In the genomic region with DNA sequence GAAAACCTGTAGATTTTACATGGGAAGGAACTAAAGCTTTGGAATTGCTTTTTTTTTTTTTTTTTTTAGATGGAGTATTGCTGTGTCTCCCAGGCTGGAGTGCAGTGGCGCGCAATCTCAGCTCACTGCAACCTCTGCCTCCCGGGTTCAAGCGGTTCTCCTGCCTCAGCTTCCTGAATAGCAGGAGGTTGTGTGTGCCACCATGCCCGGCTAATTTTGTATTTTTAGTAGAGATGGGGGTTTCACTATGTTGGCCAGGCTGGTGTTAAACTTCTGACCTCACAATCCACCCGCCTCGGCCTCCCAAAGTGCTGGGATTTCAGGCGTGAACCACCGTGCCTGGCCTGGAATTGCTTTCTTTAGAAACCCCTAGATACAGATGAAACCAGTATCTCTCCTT, we compare ENCODE assay signal across 13 cellular contexts. TPM values are rescaled to one million over a fixed set of nuclear protein-coding genes. Genes with fewer than 3 reads are reported as not detected.
DNase-seq lines count a peak whose midpoint lies in the region; ATAC-seq, FAIRE-seq and TF ChIP-seq lines count a peak whose summit lies in the region.
"Not testable (repeated sequence)": the region's sequence is repeated elsewhere in the genome, so short reads cannot be mapped to it uniquely, and the experiment has no call there.
"Had no signal": no experiment of that assay in that cellular context is flagged by ENCODE, and none has a peak within 500 bp of the region (broad histone marks: within the 10 kb centered on the region; RNA-seq: fewer than 3 reads in every experiment).

No MANE protein-coding gene starts in this region.

- 67 to 82% methylated on average over 9 of the region's 9 CpGs for WGBS in thyroid gland, 2 donors

- not testable (repeated sequence) for TF ChIP-seq POLR2A in Peyer's patch (IDR thresholded peaks at IDR 0.05); thyroid gland (IDR thresholded peaks at IDR 0.05)

- peak; percentile 50 for FAIRE-seq in G401.6 (lab: Jason Lieb, UNC)

- H3K4me1 ChIP-seq in Peyer's patch, result peaks cover 0 to 23% (median 2%) of the 10 kb centered on the region in 4 donors
- H3K4me1 ChIP-seq in cardiac muscle cell (ENCODE audit: low read depth), result peaks cover 12% of the 10 kb centered on the region
- H3K4me1 ChIP-seq in thyroid gland, result peaks cover 82 to 95% of the 10 kb centered on the region in 2 donors

- POLR2A ChIA-PET in activated CD8-positive, alpha-beta T cell treated with anti-CD3 and anti-CD28 coated beads, Interleukin-2, amount 10 ng/mL, durations not matched to agents 7 days and 5 days (lab: Charles Lee), result interaction anchor here (0.6 kb wide), 1 partner anchor 320 kb away, joined by 3 read pairs; no protein-coding TSS in a partner anchor
- POLR2A ChIA-PET in MCF 10A (lab: Yijun Ruan, JAX), result interaction anchor here (0.7 to 2.5 kb wide), 3 partner anchors 11 to 1390 kb away, joined by 3 to 8 read pairs (median 5); no protein-coding TSS in a partner anchor

- ATAC-seq in activated CD8-positive, alpha-beta T cell treated with anti-CD3 and anti-CD28 coated beads, Interleukin-2, amount 10 ng/mL, durations not matched to agents 7 days and 5 days, result not testable (repeated sequence)

- intact Hi-C loops in MCF 10A (cut with micrococcal nuclease); thyroid gland (cut with DNase I): not testable (repeated sequence)

- not testable (repeated sequence) for H3K27ac ChIP-seq in Peyer's patch
- H3K27ac ChIP-seq in cardiac muscle cell, result peak overlapping the region; percentile 64
- peak overlapping the region; percentile 93 for H3K27ac ChIP-seq in thyroid gland

- H3K4me1 Mint-ChIP-seq in activated CD8-positive, alpha-beta T cell treated with anti-CD3 and anti-CD28 coated beads, Interleukin-2, amount 10 ng/mL, durations not matched to agents 7 days and 5 days (ENCODE audit: low read depth), result peaks cover 39% of the 10 kb centered on the region
- H3K4me1 Mint-ChIP-seq in MCF 10A (ENCODE audit: insufficient read depth, unreplicated experiment), result peaks cover 31% of the 10 kb centered on the region
- H3K4me1 Mint-ChIP-seq in nephron, result not testable (repeated sequence)

- not testable (repeated sequence) for H3K9me3 ChIP-seq in Peyer's patch; cardiac muscle cell (ENCODE audit: low read depth); thyroid gland

- BruUV-seq in MCF 10A (replicated peaks; lab: Mats Ljungman, UMichigan), result not testable (repeated sequence)

- not testable (repeated sequence) for H3K27me3 ChIP-seq in Peyer's patch, cardiac muscle cell, thyroid gland

- not testable (repeated sequence) for TF ChIP-seq CTCF in Peyer's patch (IDR thresholded peaks at IDR 0.05); MCF 10A (IDR thresholded peaks at IDR 0.05; ENCODE audit: unreplicated experiment); cardiac muscle cell (IDR thresholded peaks at IDR 0.05; ENCODE audit: low read depth, low read length); nephron (IDR thresholded peaks at IDR 0.05; ENCODE audit: unreplicated experiment in 3 of 3); thyroid gland (IDR thresholded peaks at IDR 0.05)

- not testable (repeated sequence) for H3K27me3 Mint-ChIP-seq in activated CD8-positive, alpha-beta T cell treated with anti-CD3 and anti-CD28 coated beads, Interleukin-2, amount 10 ng/mL, durations not matched to agents 7 days and 5 days (ENCODE audit: low read depth); MCF 10A (ENCODE audit: insufficient read depth, unreplicated experiment); nephron (ENCODE audit: low read depth)

- H3K4me3 Mint-ChIP-seq in activated CD8-positive, alpha-beta T cell treated with anti-CD3 and anti-CD28 coated beads, Interleukin-2, amount 10 ng/mL, durations not matched to agents 7 days and 5 days; MCF 10A (ENCODE audit: unreplicated experiment): not testable (repeated sequence)
- H3K4me3 Mint-ChIP-seq in nephron, result peak overlapping the region; percentile 55 to 62 (median 61)

- not testable (repeated sequence) for H3K36me3 ChIP-seq in Peyer's patch, cardiac muscle cell, thyroid gland

- DNase-seq in Peyer's patch, result peak in 2 of 3 donors; percentile 11 to 37
- not testable (repeated sequence) for DNase-seq in activated CD8-positive, alpha-beta T cell treated with anti-CD3 and anti-CD28 coated beads, Interleukin-2, amount 10 ng/mL, durations not matched to agents 7 days and 5 days; MCF 10A (ENCODE audit: unreplicated experiment); cardiac muscle cell (ENCODE audit: low read depth in 1 of 2, low spot score in 1 of 2)
- peak; percentile 12 to 24 for DNase-seq in thyroid gland

- H3K27ac Mint-ChIP-seq in activated CD8-positive, alpha-beta T cell treated with anti-CD3 and anti-CD28 coated beads, Interleukin-2, amount 10 ng/mL, durations not matched to agents 7 days and 5 days, result peak overlapping the region; percentile 61
- H3K27ac Mint-ChIP-seq in MCF 10A (ENCODE audit: low read depth, unreplicated experiment) (peak overlapping the region; percentile 63), nephron (peak overlapping the region; percentile 71 to 83 (median 83))

- CTCF ChIA-PET in activated CD8-positive, alpha-beta T cell treated with anti-CD3 and anti-CD28 coated beads, Interleukin-2, amount 10 ng/mL, durations not matched to agents 7 days and 5 days (lab: Charles Lee), result interaction anchor here (0.6 to 4.2 kb wide), 11 partner anchors 9 to 94 kb away, joined by 3 to 33 read pairs (median 5); no protein-coding TSS in a partner anchor
- CTCF ChIA-PET in MCF 10A (lab: Yijun Ruan, JAX), result interaction anchor here (0.7 to 2.1 kb wide), 8 partner anchors 11 to 1557 kb away, joined by 3 to 14 read pairs (median 5); no protein-coding TSS in a partner anchor

- peaks cover 12% of the 10 kb centered on the region for H3K36me3 Mint-ChIP-seq in activated CD8-positive, alpha-beta T cell treated with anti-CD3 and anti-CD28 coated beads, Interleukin-2, amount 10 ng/mL, durations not matched to agents 7 days and 5 days (ENCODE audit: low read depth)
- peaks cover 43% of the 10 kb centered on the region for H3K36me3 Mint-ChIP-seq in MCF 10A (ENCODE audit: insufficient read depth, unreplicated experiment)
- peaks cover 12% of the 10 kb centered on the region for H3K36me3 Mint-ChIP-seq in nephron (ENCODE audit: low read depth)

- H3K9me3 Mint-ChIP-seq in activated CD8-positive, alpha-beta T cell treated with anti-CD3 and anti-CD28 coated beads, Interleukin-2, amount 10 ng/mL, durations not matched to agents 7 days and 5 days (ENCODE audit: insufficient read depth); MCF 10A (ENCODE audit: unreplicated experiment); nephron: not testable (repeated sequence)

- H3K4me3 ChIP-seq in Peyer's patch; cardiac muscle cell; thyroid gland (replicated peaks in 1 of 3): not testable (repeated sequence)

RNA-seq across cellular contexts. Expression of a gene that starts 22.8 kb away (rescaled TPM):
- 10 to 100 TPM; 11.0 to 74.5 (median 32.0) TPM for total RNA-seq in Peyer's patch
- 10 to 100 TPM; 29.7 to 29.9 TPM for total RNA-seq in activated CD8-positive, alpha-beta T cell treated with anti-CD3 and anti-CD28 coated beads, Interleukin-2, amount 10 ng/mL, durations not matched to agents 7 days and 5 days
- total RNA-seq in MCF 10A (2022), result 33.9 and 49.2 TPM in 2 replicates
- 63.3 and 125 TPM in 2 replicates for total RNA-seq in cardiac muscle cell
- 49.4 and 55.8 TPM in 2 replicates for polyA plus RNA-seq in cardiac muscle cell
- 100 to 1,000 TPM; 354 to 606 (median 433) TPM for total RNA-seq in thyroid gland

RNA-seq across cellular contexts. Expression of a gene that starts 39.7 kb away (rescaled TPM):
- total RNA-seq in Peyer's patch, result 1 to 10 TPM in 1 of 4 donors, under 1 TPM in 1, not detected in 2; 0.54 to 1.2 TPM
- not detected for total RNA-seq in activated CD8-positive, alpha-beta T cell treated with anti-CD3 and anti-CD28 coated beads, Interleukin-2, amount 10 ng/mL, durations not matched to agents 7 days and 5 days
- total RNA-seq in MCF 10A (2022), result not detected in 2 replicates
- not detected in 2 replicates for total RNA-seq in cardiac muscle cell
- polyA plus RNA-seq in cardiac muscle cell, result 0.09 and 0.80 TPM in 2 replicates
- total RNA-seq in thyroid gland, result not detected
- total RNA-seq: Caco-2; CD8-positive, alpha-beta T cell; GM12878; IMR-90; RPMI7951 had no signal
- polyA plus RNA-seq: A549, IMR-90 had no signal

RNA-seq across cellular contexts. Expression of a gene that starts 44.5 kb away (rescaled TPM):
- total RNA-seq in Peyer's patch, result 10 to 100 TPM; 42.0 to 63.5 (median 50.9) TPM
- total RNA-seq in activated CD8-positive, alpha-beta T cell treated with anti-CD3 and anti-CD28 coated beads, Interleukin-2, amount 10 ng/mL, durations not matched to agents 7 days and 5 days, result 100 to 1,000 TPM; 107 TPM
- 66.7 and 73.3 TPM in 2 replicates for total RNA-seq in MCF 10A (2022)
- 64.2 and 73.4 TPM in 2 replicates for total RNA-seq in cardiac muscle cell
- 27.0 and 28.6 TPM in 2 replicates for polyA plus RNA-seq in cardiac muscle cell
- 10 to 100 TPM; 50.0 to 67.4 (median 55.6) TPM for total RNA-seq in thyroid gland
